ENCODE assay signal across 8 cellular contexts in genomic region chr6:90098025-90098474, GRCh38.
A peak's percentile ranks its signal among the peaks of the same experiment; 100 is the strongest.
DNase-seq lines count a peak whose midpoint lies in the region; ATAC-seq, FAIRE-seq and TF ChIP-seq lines count a peak whose summit lies in the region.

No MANE protein-coding gene starts in this region.

- no peaks in the 10 kb centered on the region for H3K9me3 ChIP-seq in kidney (ENCODE audit: control insufficient read depth in 1 of 2, low read length in 2 of 2)

- peak; percentile 49 for DNase-seq in activated naive CD4-positive, alpha-beta T cell treated with anti-CD3 and anti-CD28 coated beads for 36 hours
- DNase-seq in activated naive CD4-positive, alpha-beta T cell treated with anti-CD3 and anti-CD28 coated beads, Interleukin-2, amount 50 U/mL, for 16 hours: no peak
- DNase-seq in activated naive CD8-positive, alpha-beta T cell treated with anti-CD3 and anti-CD28 coated beads, Interleukin-2, amount 10 ng/mL, durations not matched to agents 7 days and 5 days: no peak
- DNase-seq in kidney (peak; percentile 66), superior temporal gyrus (ENCODE audit: extremely low spot score) (peak; percentile 85)
- DNase-seq in stimulated activated CD4-positive, alpha-beta T cell treated with anti-CD3 and anti-CD28 coated beads, Interleukin-1b, Interleukin-23, amount 100 ng/mL, for 48 hours: no peak
- DNase-seq in stimulated activated CD4-positive, alpha-beta T cell treated with anti-CD3 and anti-CD28 coated beads, Interleukin-15, amount 100 ng/mL, for 24 hours: no peak
- DNase-seq in activated T-helper 1 cell treated with anti-CD3 and anti-CD28 coated beads, Interleukin-12 subunit alpha, Interleukin-12 subunit beta, Interleukin-2, Interleukin-4 antibody, amounts not matched to agents 30 ng/mL and 10 ng/mL and 1 ng/mL, durations not matched to agents 14 hours and 24 hours and 36 hours (ENCODE audit: low spot score): no peak

- no peak overlapping the region for H3K27ac ChIP-seq in kidney (ENCODE audit: low read depth in 2 of 2, low read length in 2 of 2)

- H3K9me3 Mint-ChIP-seq in activated naive CD4-positive, alpha-beta T cell treated with anti-CD3 and anti-CD28 coated beads for 36 hours: no peaks in the 10 kb centered on the region
- peaks cover 8% of the 10 kb centered on the region for H3K9me3 Mint-ChIP-seq in activated naive CD8-positive, alpha-beta T cell treated with anti-CD3 and anti-CD28 coated beads, Interleukin-2, amount 10 ng/mL, durations not matched to agents 7 days and 5 days
- H3K9me3 Mint-ChIP-seq in activated T-helper 1 cell treated with anti-CD3 and anti-CD28 coated beads, Interleukin-12 subunit alpha, Interleukin-12 subunit beta, Interleukin-2, Interleukin-4 antibody, amounts not matched to agents 30 ng/mL and 10 ng/mL and 1 ng/mL, durations not matched to agents 14 hours and 24 hours and 36 hours: peaks cover 10% of the 10 kb centered on the region

- no peaks in the 10 kb centered on the region for H3K27me3 Mint-ChIP-seq in activated naive CD4-positive, alpha-beta T cell treated with anti-CD3 and anti-CD28 coated beads for 36 hours (ENCODE audit: low read depth)
- no peaks in the 10 kb centered on the region for H3K27me3 Mint-ChIP-seq in activated naive CD8-positive, alpha-beta T cell treated with anti-CD3 and anti-CD28 coated beads, Interleukin-2, amount 10 ng/mL, durations not matched to agents 7 days and 5 days
- H3K27me3 Mint-ChIP-seq in activated T-helper 1 cell treated with anti-CD3 and anti-CD28 coated beads, Interleukin-12 subunit alpha, Interleukin-12 subunit beta, Interleukin-2, Interleukin-4 antibody, amounts not matched to agents 30 ng/mL and 10 ng/mL and 1 ng/mL, durations not matched to agents 14 hours and 24 hours and 36 hours (ENCODE audit: insufficient read depth): peaks cover 2% of the 10 kb centered on the region

- H3K27ac Mint-ChIP-seq in activated naive CD4-positive, alpha-beta T cell treated with anti-CD3 and anti-CD28 coated beads for 36 hours: peak overlapping the region; percentile 43
- peak overlapping the region; percentile 75 for H3K27ac Mint-ChIP-seq in activated naive CD8-positive, alpha-beta T cell treated with anti-CD3 and anti-CD28 coated beads, Interleukin-2, amount 10 ng/mL, durations not matched to agents 7 days and 5 days
- no peak overlapping the region for H3K27ac Mint-ChIP-seq in activated T-helper 1 cell treated with anti-CD3 and anti-CD28 coated beads, Interleukin-12 subunit alpha, Interleukin-12 subunit beta, Interleukin-2, Interleukin-4 antibody, amounts not matched to agents 30 ng/mL and 10 ng/mL and 1 ng/mL, durations not matched to agents 14 hours and 24 hours and 36 hours

- no peak overlapping the region for H3K4me3 Mint-ChIP-seq in activated naive CD4-positive, alpha-beta T cell treated with anti-CD3 and anti-CD28 coated beads for 36 hours
- H3K4me3 Mint-ChIP-seq in activated naive CD8-positive, alpha-beta T cell treated with anti-CD3 and anti-CD28 coated beads, Interleukin-2, amount 10 ng/mL, durations not matched to agents 7 days and 5 days: peak overlapping the region; percentile 20
- no peak overlapping the region for H3K4me3 Mint-ChIP-seq in activated T-helper 1 cell treated with anti-CD3 and anti-CD28 coated beads, Interleukin-12 subunit alpha, Interleukin-12 subunit beta, Interleukin-2, Interleukin-4 antibody, amounts not matched to agents 30 ng/mL and 10 ng/mL and 1 ng/mL, durations not matched to agents 14 hours and 24 hours and 36 hours

- ATAC-seq in activated naive CD8-positive, alpha-beta T cell treated with anti-CD3 and anti-CD28 coated beads, Interleukin-2, amount 10 ng/mL, durations not matched to agents 7 days and 5 days (ENCODE audit: low read depth): peak; percentile 59

- peaks cover 0 to 6% of the 10 kb centered on the region in 2 donors for H3K4me1 ChIP-seq in kidney (ENCODE audit: control insufficient read depth in 1 of 2, insufficient read depth in 1 of 2, low read depth in 1 of 2, low read length in 2 of 2)

- intact Hi-C loops in activated naive CD4-positive, alpha-beta T cell treated with anti-CD3 and anti-CD28 coated beads for 36 hours (cut with micrococcal nuclease): no loop called here
- intact Hi-C loops in kidney (cut with DNase I): no loop called here
- intact Hi-C loops in activated T-helper 1 cell treated with anti-CD3 and anti-CD28 coated beads, Interleukin-12 subunit alpha, Interleukin-12 subunit beta, Interleukin-2, Interleukin-4 antibody, amounts not matched to agents 30 ng/mL and 10 ng/mL and 1 ng/mL, durations not matched to agents 14 hours and 24 hours and 36 hours (cut with micrococcal nuclease): loop anchor here (1.0 kb wide), 1 partner anchor 10 kb away; no protein-coding TSS in a partner anchor

- peak; percentile 34 for TF ChIP-seq CTCF in kidney (IDR thresholded peaks at IDR 0.05; ENCODE audit: borderline replicate concordance, extremely low read depth, insufficient read depth)

- no peak overlapping the region for H3K4me3 ChIP-seq in kidney (ENCODE audit: low read length in 2 of 2)

- peaks cover 9% of the 10 kb centered on the region for H3K36me3 Mint-ChIP-seq in activated naive CD4-positive, alpha-beta T cell treated with anti-CD3 and anti-CD28 coated beads for 36 hours (ENCODE audit: low read depth)
- peaks cover 32% of the 10 kb centered on the region for H3K36me3 Mint-ChIP-seq in activated naive CD8-positive, alpha-beta T cell treated with anti-CD3 and anti-CD28 coated beads, Interleukin-2, amount 10 ng/mL, durations not matched to agents 7 days and 5 days
- H3K36me3 Mint-ChIP-seq in activated T-helper 1 cell treated with anti-CD3 and anti-CD28 coated beads, Interleukin-12 subunit alpha, Interleukin-12 subunit beta, Interleukin-2, Interleukin-4 antibody, amounts not matched to agents 30 ng/mL and 10 ng/mL and 1 ng/mL, durations not matched to agents 14 hours and 24 hours and 36 hours (ENCODE audit: low read depth): peaks cover 15% of the 10 kb centered on the region

- H3K4me1 Mint-ChIP-seq in activated naive CD4-positive, alpha-beta T cell treated with anti-CD3 and anti-CD28 coated beads for 36 hours (ENCODE audit: low read depth): peaks cover 94% of the 10 kb centered on the region
- H3K4me1 Mint-ChIP-seq in activated naive CD8-positive, alpha-beta T cell treated with anti-CD3 and anti-CD28 coated beads, Interleukin-2, amount 10 ng/mL, durations not matched to agents 7 days and 5 days: peaks cover 71% of the 10 kb centered on the region
- H3K4me1 Mint-ChIP-seq in activated T-helper 1 cell treated with anti-CD3 and anti-CD28 coated beads, Interleukin-12 subunit alpha, Interleukin-12 subunit beta, Interleukin-2, Interleukin-4 antibody, amounts not matched to agents 30 ng/mL and 10 ng/mL and 1 ng/mL, durations not matched to agents 14 hours and 24 hours and 36 hours (ENCODE audit: low read depth): peaks cover 65% of the 10 kb centered on the region

- no peak overlapping the region for H3K9ac ChIP-seq in kidney (ENCODE audit: low read length in 2 of 2)

- no peaks in the 10 kb centered on the region for H3K36me3 ChIP-seq in kidney (ENCODE audit: control insufficient read depth in 1 of 2, insufficient read depth in 2 of 2, low read length in 2 of 2)

- POLR2A ChIA-PET in activated naive CD8-positive, alpha-beta T cell treated with anti-CD3 and anti-CD28 coated beads, Interleukin-2, amount 10 ng/mL, durations not matched to agents 7 days and 5 days (lab: Charles Lee): interaction anchor here (0.6 to 3.3 kb wide), 9 partner anchors 12 to 321 kb away, joined by 3 to 13 read pairs (median 5); no protein-coding TSS in a partner anchor

- CTCF ChIA-PET in activated naive CD4-positive, alpha-beta T cell treated with anti-CD3 and anti-CD28 coated beads for 36 hours (lab: Charles Lee): interaction anchor here (0.6 to 1.7 kb wide), 14 partner anchors 8 to 187 kb away, joined by 3 to 8 read pairs (median 4); no protein-coding TSS in a partner anchor

- no peak for FAIRE-seq in kidney (lab: Jason Lieb, UNC)

Comparison
In these comparisons a context has a peak if more than half of its experiments do, and no peak if none do; other contexts are left out.
1. DNase-seq: peak in activated naive CD4-positive, alpha-beta T cell treated with anti-CD3 and anti-CD28 coated beads for 36 hours (single experiment), kidney (single experiment) and superior temporal gyrus (single experiment); none in activated naive CD4-positive, alpha-beta T cell treated with anti-CD3 and anti-CD28 coated beads, Interleukin-2, amount 50 U/mL, for 16 hours (single experiment), activated naive CD8-positive, alpha-beta T cell treated with anti-CD3 and anti-CD28 coated beads, Interleukin-2, amount 10 ng/mL, durations not matched to agents 7 days and 5 days (single experiment), stimulated activated CD4-positive, alpha-beta T cell treated with anti-CD3 and anti-CD28 coated beads, Interleukin-1b, Interleukin-23, amount 100 ng/mL, for 48 hours (single experiment), stimulated activated CD4-positive, alpha-beta T cell treated with anti-CD3 and anti-CD28 coated beads, Interleukin-15, amount 100 ng/mL, for 24 hours (single experiment) and activated T-helper 1 cell treated with anti-CD3 and anti-CD28 coated beads, Interleukin-12 subunit alpha, Interleukin-12 subunit beta, Interleukin-2, Interleukin-4 antibody, amounts not matched to agents 30 ng/mL and 10 ng/mL and 1 ng/mL, durations not matched to agents 14 hours and 24 hours and 36 hours (single experiment).